In the genomic region with DNA sequence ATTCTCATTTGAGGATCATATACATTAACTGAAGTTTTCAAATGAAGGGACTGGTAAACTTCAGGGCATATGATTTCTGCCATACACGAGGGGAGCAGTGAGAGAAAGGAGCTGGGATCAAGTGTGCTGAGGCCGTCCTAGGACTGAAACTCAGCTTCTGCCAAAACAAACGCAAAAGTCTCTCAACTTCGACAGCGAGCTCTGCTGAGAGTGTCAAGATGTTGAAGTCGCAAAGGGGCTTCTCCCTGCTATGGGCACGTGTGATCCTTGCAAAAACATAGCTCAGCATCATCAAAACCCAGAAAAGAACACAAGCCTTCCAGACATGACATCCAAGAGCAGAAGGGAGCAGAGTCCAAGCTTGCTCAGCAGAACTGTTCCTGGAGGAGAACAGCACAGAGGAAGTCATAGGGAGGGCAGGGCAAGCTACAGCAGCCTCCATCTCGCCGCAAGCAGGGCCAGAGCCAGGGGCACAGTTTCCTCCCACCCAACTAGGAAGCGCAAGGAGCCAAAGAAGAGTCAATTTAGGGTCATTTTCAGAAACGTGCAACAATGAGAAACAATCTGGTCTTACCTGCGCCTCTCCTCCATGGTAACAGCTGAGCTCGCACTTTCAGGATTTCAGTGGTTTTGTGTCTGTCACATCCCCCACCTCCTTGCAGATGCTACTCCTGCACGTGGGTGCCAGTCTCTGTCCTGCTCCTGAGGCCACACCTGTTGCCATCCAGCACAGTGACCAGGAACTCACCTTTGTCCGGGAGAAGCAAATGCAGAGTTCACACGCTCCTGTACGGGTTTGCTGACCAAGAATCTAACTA, we compare ENCODE assay signal across 22 cellular contexts.
A peak's percentile ranks its signal among the peaks of the same experiment; 100 is the strongest.
DNase-seq lines count a peak whose midpoint lies in the region; ATAC-seq and TF ChIP-seq lines count a peak whose summit lies in the region.
"Had no signal": no experiment of that assay in that cellular context is flagged by ENCODE, and none has a peak within 500 bp of the region (broad histone marks: within the 10 kb centered on the region; RNA-seq: fewer than 3 reads in every experiment).

No MANE protein-coding gene starts in this region.

- ATAC-seq in Right ventricle myocardium inferior, result peak; percentile 50
- ATAC-seq in mucosa of descending colon, result peak; percentile 40
- ATAC-seq in HG03439 (IDR thresholded peaks at IDR 0.05; ENCODE audit: unreplicated experiment), result no peak
- ATAC-seq: activated naive CD4-positive, alpha-beta T cell treated with anti-CD3 and anti-CD28 coated beads, Interleukin-2, amount 50 U/mL, for 72 hours; activated T-cell treated with anti-CD3 and anti-CD28 coated beads, Interleukin-2, amount 50 U/mL, for 4 hours; natural killer cell treated with Interleukin-12 subunit alpha and Interleukin-12 subunit beta and Interleukin-15 and Interleukin-18, amount 100 ng/mL, for 72 hours; SK-N-SH treated with all-trans-retinoic acid at 6 μM for 48 hours had no signal

- H4K20me1 ChIP-seq in fibroblast of lung (ENCODE audit: control insufficient read depth, extremely low read depth, insufficient read depth, low read length), result peaks cover 3% of the 10 kb centered on the region

- H2AFZ ChIP-seq in fibroblast of lung (ENCODE audit: low read length), result no peak overlapping the region

- H3K27me3 ChIP-seq in right atrium auricular region (no peaks in the 10 kb centered on the region), fibroblast of lung (ENCODE audit: control insufficient read depth, insufficient read depth, low read length) (no peaks in the 10 kb centered on the region), brain microvascular endothelial cell (replicated peaks) (no peaks in the 10 kb centered on the region)

- H3K4me1 ChIP-seq in right atrium auricular region (peaks cover 0 to 23% of the 10 kb centered on the region in 2 donors), fibroblast of lung (ENCODE audit: control insufficient read depth, extremely low read depth, insufficient read depth, low read length) (peaks cover 4% of the 10 kb centered on the region), mucosa of descending colon (ENCODE audit: low read depth) (peaks cover 2% of the 10 kb centered on the region)
- H3K4me1 ChIP-seq: prostate gland had no signal

- TF ChIP-seq CTCF in right atrium auricular region (IDR thresholded peaks at IDR 0.05), result no peak
- no peak for TF ChIP-seq CTCF in fibroblast of lung (conservative IDR thresholded peaks at IDR 0.05 in 1 of 2, IDR thresholded peaks at IDR 0.05 in 1 of 2; ENCODE audit: low read depth in 1 of 2, low read length in 2 of 2)
- TF ChIP-seq CTCF in mucosa of descending colon (IDR thresholded peaks at IDR 0.05), result no peak
- no peak for TF ChIP-seq CTCF in brain microvascular endothelial cell (IDR thresholded peaks at IDR 0.05; ENCODE audit: low read depth, low read length, missing control alignments)

- peaks cover 30% of the 10 kb centered on the region for H3K79me2 ChIP-seq in fibroblast of lung (ENCODE audit: control insufficient read depth, insufficient read depth, low read length)

- in situ Hi-C loops in brain microvascular endothelial cell (cut with HindIII; ENCODE audit: low pct_ligation_motif_present, low sequenced_read_pairs), result no loop called here

- H3K27ac ChIP-seq in right atrium auricular region (no peak overlapping the region), fibroblast of lung (ENCODE audit: insufficient read depth, low read length) (no peak overlapping the region), brain microvascular endothelial cell (no peak overlapping the region)
- H3K27ac ChIP-seq: prostate gland had no signal

- H3K9ac ChIP-seq in fibroblast of lung (ENCODE audit: insufficient read depth, low read length), result no peak overlapping the region

- DNase-seq in Right ventricle myocardium inferior (ENCODE audit: missing footprints) (no peak), right atrium auricular region (ENCODE audit: low spot score) (no peak), fibroblast of lung (ENCODE audit: low read depth in 2 of 2) (no peak), mucosa of descending colon (no peak), NCI-H2029 (lab: John Stamatoyannopoulos, UW) (no peak), brain microvascular endothelial cell (no peak)
- no peak for DNase-seq in NK-92 treated with Interleukin-12 subunit alpha and Interleukin-12 subunit beta, amount 100 ng/mL, for 24 hours (lab: John Stamatoyannopoulos, UW)
- DNase-seq: activated CD4-positive, alpha-beta T cell treated with anti-CD3 and anti-CD28 coated beads for 1 hour; activated T-cell treated with anti-CD3 and anti-CD28 coated beads, Interleukin-2, amount 50 U/mL, for 4 hours; HCEC 1CT; islet precursor cell; mesendoderm; NCI-H1092 treated with DMSO at 0.1 percent for 48 hours; NCI-H510A; stimulated activated CD4-positive, alpha-beta T cell treated with anti-CD3 and anti-CD28 coated beads, Interleukin-4, amount 100 ng/mL, for 1 hour; T-helper 9 cell; trophoblast cell had no signal

- H3K36me3 ChIP-seq in right atrium auricular region, result no peaks in the 10 kb centered on the region
- no peaks in the 10 kb centered on the region for H3K36me3 ChIP-seq in fibroblast of lung (ENCODE audit: control insufficient read depth, insufficient read depth, low read length)
- no peaks in the 10 kb centered on the region for H3K36me3 ChIP-seq in mucosa of descending colon (ENCODE audit: low read depth)
- H3K36me3 ChIP-seq in brain microvascular endothelial cell (replicated peaks), result no peaks in the 10 kb centered on the region
- H3K36me3 ChIP-seq: prostate gland had no signal

- intact Hi-C loops in Right ventricle myocardium inferior (cut with DNase I), result no loop called here
- intact Hi-C loops in mucosa of descending colon (cut with DNase I, micrococcal nuclease), result no loop called here

- H3K9me3 ChIP-seq in right atrium auricular region (no peaks in the 10 kb centered on the region), fibroblast of lung (ENCODE audit: control insufficient read depth, insufficient read depth, low read depth, low read length) (no peaks in the 10 kb centered on the region), mucosa of descending colon (no peaks in the 10 kb centered on the region)
- H3K9me3 ChIP-seq: prostate gland had no signal

- no peak overlapping the region for H3K4me3 ChIP-seq in right atrium auricular region
- no peak overlapping the region for H3K4me3 ChIP-seq in fibroblast of lung (replicated peaks in 1 of 4; ENCODE audit: control extremely low read depth in 1 of 4, insufficient read depth in 1 of 4, low read depth in 3 of 4, low read length in 4 of 4)
- no peak overlapping the region for H3K4me3 ChIP-seq in mucosa of descending colon
- H3K4me3 ChIP-seq in brain microvascular endothelial cell (ENCODE audit: low read depth, low read length), result no peak overlapping the region
- H3K4me3 ChIP-seq: prostate gland had no signal

- peak overlapping the region; percentile 16 for H3K4me2 ChIP-seq in fibroblast of lung (ENCODE audit: extremely low read depth, insufficient read depth, low read length)
